In the genomic region with DNA sequence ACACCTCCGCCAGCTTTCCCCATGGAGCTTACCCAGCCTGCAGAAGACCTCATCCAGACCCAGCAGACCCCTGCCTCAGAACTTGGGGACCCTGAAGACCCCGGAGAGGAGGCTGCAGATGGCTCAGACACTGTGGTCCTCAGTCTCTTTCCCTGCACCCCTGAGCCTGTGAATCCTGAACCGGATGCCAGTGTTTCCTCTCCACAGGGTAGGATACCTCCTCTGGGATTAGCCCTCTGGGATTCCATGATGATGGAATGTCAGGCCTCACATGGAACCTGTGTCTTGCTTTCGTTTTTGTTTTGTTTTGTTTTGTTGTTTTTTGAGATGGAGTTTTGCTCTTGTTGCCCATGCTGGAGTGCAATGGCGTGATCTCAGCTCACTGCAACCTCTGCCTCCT, we compare ENCODE assay signal across 3 cellular contexts.
TF ChIP-seq lines count a peak whose summit lies in the region.

No MANE protein-coding gene starts in this region.

TF ChIP-seq in SK-N-SH, 30 proteins besides CTCF, POLR2A, EP300 and RAD21:
- TF ChIP-seq NRF1 (IDR thresholded peaks at IDR 0.05; ENCODE audit: low read depth, low read length): no peak
- TF ChIP-seq MEF2A (IDR thresholded peaks at IDR 0.05; ENCODE audit: borderline replicate concordance, low read depth): no peak
- no peak for TF ChIP-seq RXRA (IDR thresholded peaks at IDR 0.05; ENCODE audit: borderline replicate concordance, low read depth)
- no peak for TF ChIP-seq POLR2AphosphoS5 (IDR thresholded peaks at IDR 0.05; ENCODE audit: low read depth, low read length)
- TF ChIP-seq GABPA (IDR thresholded peaks at IDR 0.05; ENCODE audit: low read depth): no peak
- no peak for TF ChIP-seq TEAD4 (IDR thresholded peaks at IDR 0.05; ENCODE audit: borderline replicate concordance, insufficient read depth)
- no peak for TF ChIP-seq SMC3 (IDR thresholded peaks at IDR 0.05; ENCODE audit: low read depth, low read length)
- no peak for TF ChIP-seq JUND (IDR thresholded peaks at IDR 0.05)
- TF ChIP-seq RFX5 (IDR thresholded peaks at IDR 0.05; ENCODE audit: low read length): no peak
- TF ChIP-seq, protein P1, sequence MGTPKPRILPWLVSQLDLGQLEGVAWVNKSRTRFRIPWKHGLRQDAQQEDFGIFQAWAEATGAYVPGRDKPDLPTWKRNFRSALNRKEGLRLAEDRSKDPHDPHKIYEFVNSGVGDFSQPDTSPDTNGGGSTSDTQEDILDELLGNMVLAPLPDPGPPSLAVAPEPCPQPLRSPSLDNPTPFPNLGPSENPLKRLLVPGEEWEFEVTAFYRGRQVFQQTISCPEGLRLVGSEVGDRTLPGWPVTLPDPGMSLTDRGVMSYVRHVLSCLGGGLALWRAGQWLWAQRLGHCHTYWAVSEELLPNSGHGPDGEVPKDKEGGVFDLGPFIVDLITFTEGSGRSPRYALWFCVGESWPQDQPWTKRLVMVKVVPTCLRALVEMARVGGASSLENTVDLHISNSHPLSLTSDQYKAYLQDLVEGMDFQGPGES (IDR thresholded peaks at IDR 0.05; ENCODE audit: low read depth, low read length): no peak
- TF ChIP-seq, protein P2, sequence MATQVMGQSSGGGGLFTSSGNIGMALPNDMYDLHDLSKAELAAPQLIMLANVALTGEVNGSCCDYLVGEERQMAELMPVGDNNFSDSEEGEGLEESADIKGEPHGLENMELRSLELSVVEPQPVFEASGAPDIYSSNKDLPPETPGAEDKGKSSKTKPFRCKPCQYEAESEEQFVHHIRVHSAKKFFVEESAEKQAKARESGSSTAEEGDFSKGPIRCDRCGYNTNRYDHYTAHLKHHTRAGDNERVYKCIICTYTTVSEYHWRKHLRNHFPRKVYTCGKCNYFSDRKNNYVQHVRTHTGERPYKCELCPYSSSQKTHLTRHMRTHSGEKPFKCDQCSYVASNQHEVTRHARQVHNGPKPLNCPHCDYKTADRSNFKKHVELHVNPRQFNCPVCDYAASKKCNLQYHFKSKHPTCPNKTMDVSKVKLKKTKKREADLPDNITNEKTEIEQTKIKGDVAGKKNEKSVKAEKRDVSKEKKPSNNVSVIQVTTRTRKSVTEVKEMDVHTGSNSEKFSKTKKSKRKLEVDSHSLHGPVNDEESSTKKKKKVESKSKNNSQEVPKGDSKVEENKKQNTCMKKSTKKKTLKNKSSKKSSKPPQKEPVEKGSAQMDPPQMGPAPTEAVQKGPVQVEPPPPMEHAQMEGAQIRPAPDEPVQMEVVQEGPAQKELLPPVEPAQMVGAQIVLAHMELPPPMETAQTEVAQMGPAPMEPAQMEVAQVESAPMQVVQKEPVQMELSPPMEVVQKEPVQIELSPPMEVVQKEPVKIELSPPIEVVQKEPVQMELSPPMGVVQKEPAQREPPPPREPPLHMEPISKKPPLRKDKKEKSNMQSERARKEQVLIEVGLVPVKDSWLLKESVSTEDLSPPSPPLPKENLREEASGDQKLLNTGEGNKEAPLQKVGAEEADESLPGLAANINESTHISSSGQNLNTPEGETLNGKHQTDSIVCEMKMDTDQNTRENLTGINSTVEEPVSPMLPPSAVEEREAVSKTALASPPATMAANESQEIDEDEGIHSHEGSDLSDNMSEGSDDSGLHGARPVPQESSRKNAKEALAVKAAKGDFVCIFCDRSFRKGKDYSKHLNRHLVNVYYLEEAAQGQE (IDR thresholded peaks at IDR 0.05; ENCODE audit: low read depth, low read length): no peak
- no peak for TF ChIP-seq EZH2phosphoT487 (IDR thresholded peaks at IDR 0.05; ENCODE audit: borderline replicate concordance, low read depth)
- no peak for TF ChIP-seq NFIC (IDR thresholded peaks at IDR 0.05; ENCODE audit: borderline replicate concordance)
- no peak for TF ChIP-seq RCOR1 (IDR thresholded peaks at IDR 0.05; ENCODE audit: low read length)
- TF ChIP-seq SIN3A (IDR thresholded peaks at IDR 0.05; ENCODE audit: borderline replicate concordance, low read depth, low read length): no peak
- TF ChIP-seq, protein P3, sequence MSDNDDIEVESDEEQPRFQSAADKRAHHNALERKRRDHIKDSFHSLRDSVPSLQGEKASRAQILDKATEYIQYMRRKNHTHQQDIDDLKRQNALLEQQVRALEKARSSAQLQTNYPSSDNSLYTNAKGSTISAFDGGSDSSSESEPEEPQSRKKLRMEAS (IDR thresholded peaks at IDR 0.05; ENCODE audit: low read depth): no peak

TF ChIP-seq in SK-N-SH treated with all-trans-retinoic acid at 6 μM for 48 hours, 23 proteins besides CTCF, POLR2A, EP300 and RAD21 (continues in another document):
- TF ChIP-seq SNAI2 (CRISPR knock-in tag; IDR thresholded peaks at IDR 0.05) (no peak), ZFP3 (CRISPR knock-in tag; IDR thresholded peaks at IDR 0.05) (no peak), BACH2 (CRISPR knock-in tag; IDR thresholded peaks at IDR 0.05; ENCODE audit: borderline replicate concordance) (no peak), ZFP30 (CRISPR knock-in tag; IDR thresholded peaks at IDR 0.05) (no peak), ESRRG (CRISPR knock-in tag; IDR thresholded peaks at IDR 0.05) (no peak), ZNF565 (CRISPR knock-in tag; conservative IDR thresholded peaks at IDR 0.05; ENCODE audit: low read depth) (no peak)
- TF ChIP-seq, protein P4, sequence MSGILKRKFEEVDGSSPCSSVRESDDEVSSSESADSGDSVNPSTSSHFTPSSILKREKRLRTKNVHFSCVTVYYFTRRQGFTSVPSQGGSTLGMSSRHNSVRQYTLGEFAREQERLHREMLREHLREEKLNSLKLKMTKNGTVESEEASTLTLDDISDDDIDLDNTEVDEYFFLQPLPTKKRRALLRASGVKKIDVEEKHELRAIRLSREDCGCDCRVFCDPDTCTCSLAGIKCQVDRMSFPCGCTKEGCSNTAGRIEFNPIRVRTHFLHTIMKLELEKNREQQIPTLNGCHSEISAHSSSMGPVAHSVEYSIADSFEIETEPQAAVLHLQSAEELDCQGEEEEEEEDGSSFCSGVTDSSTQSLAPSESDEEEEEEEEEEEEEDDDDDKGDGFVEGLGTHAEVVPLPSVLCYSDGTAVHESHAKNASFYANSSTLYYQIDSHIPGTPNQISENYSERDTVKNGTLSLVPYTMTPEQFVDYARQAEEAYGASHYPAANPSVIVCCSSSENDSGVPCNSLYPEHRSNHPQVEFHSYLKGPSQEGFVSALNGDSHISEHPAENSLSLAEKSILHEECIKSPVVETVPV (CRISPR knock-in tag; IDR thresholded peaks at IDR 0.05): no peak
- TF ChIP-seq, protein P5, sequence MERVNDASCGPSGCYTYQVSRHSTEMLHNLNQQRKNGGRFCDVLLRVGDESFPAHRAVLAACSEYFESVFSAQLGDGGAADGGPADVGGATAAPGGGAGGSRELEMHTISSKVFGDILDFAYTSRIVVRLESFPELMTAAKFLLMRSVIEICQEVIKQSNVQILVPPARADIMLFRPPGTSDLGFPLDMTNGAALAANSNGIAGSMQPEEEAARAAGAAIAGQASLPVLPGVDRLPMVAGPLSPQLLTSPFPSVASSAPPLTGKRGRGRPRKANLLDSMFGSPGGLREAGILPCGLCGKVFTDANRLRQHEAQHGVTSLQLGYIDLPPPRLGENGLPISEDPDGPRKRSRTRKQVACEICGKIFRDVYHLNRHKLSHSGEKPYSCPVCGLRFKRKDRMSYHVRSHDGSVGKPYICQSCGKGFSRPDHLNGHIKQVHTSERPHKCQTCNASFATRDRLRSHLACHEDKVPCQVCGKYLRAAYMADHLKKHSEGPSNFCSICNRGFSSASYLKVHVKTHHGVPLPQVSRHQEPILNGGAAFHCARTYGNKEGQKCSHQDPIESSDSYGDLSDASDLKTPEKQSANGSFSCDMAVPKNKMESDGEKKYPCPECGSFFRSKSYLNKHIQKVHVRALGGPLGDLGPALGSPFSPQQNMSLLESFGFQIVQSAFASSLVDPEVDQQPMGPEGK (CRISPR knock-in tag; IDR thresholded peaks at IDR 0.05; ENCODE audit: borderline replicate concordance): no peak
- TF ChIP-seq, protein P6, sequence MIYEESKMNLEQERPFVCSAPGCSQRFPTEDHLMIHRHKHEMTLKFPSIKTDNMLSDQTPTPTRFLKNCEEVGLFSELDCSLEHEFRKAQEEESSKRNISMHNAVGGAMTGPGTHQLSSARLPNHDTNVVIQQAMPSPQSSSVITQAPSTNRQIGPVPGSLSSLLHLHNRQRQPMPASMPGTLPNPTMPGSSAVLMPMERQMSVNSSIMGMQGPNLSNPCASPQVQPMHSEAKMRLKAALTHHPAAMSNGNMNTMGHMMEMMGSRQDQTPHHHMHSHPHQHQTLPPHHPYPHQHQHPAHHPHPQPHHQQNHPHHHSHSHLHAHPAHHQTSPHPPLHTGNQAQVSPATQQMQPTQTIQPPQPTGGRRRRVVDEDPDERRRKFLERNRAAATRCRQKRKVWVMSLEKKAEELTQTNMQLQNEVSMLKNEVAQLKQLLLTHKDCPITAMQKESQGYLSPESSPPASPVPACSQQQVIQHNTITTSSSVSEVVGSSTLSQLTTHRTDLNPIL (CRISPR knock-in tag; IDR thresholded peaks at IDR 0.05; ENCODE audit: low read depth): no peak

TF ChIP-seq in K562, 482 proteins besides CTCF, POLR2A, EP300 and RAD21:
- TF ChIP-seq ZBTB7A (IDR thresholded peaks at IDR 0.05; ENCODE audit: borderline replicate concordance, control insufficient read depth, low read depth, low read length) (peak; percentile 43; the same call in 1 of the 2 replicates), KAT7 (CRISPR knock-in tag; IDR thresholded peaks at IDR 0.05; ENCODE audit: borderline replicate concordance) (no peak)
- TF ChIP-seq, protein P7, sequence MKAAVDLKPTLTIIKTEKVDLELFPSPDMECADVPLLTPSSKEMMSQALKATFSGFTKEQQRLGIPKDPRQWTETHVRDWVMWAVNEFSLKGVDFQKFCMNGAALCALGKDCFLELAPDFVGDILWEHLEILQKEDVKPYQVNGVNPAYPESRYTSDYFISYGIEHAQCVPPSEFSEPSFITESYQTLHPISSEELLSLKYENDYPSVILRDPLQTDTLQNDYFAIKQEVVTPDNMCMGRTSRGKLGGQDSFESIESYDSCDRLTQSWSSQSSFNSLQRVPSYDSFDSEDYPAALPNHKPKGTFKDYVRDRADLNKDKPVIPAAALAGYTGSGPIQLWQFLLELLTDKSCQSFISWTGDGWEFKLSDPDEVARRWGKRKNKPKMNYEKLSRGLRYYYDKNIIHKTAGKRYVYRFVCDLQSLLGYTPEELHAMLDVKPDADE (conservative IDR thresholded peaks at IDR 0.05; ENCODE audit: control insufficient read depth, low read depth, low read length): no peak
